Comparison of ENCODE assay signal across 1 cellular context in the genomic region with DNA sequence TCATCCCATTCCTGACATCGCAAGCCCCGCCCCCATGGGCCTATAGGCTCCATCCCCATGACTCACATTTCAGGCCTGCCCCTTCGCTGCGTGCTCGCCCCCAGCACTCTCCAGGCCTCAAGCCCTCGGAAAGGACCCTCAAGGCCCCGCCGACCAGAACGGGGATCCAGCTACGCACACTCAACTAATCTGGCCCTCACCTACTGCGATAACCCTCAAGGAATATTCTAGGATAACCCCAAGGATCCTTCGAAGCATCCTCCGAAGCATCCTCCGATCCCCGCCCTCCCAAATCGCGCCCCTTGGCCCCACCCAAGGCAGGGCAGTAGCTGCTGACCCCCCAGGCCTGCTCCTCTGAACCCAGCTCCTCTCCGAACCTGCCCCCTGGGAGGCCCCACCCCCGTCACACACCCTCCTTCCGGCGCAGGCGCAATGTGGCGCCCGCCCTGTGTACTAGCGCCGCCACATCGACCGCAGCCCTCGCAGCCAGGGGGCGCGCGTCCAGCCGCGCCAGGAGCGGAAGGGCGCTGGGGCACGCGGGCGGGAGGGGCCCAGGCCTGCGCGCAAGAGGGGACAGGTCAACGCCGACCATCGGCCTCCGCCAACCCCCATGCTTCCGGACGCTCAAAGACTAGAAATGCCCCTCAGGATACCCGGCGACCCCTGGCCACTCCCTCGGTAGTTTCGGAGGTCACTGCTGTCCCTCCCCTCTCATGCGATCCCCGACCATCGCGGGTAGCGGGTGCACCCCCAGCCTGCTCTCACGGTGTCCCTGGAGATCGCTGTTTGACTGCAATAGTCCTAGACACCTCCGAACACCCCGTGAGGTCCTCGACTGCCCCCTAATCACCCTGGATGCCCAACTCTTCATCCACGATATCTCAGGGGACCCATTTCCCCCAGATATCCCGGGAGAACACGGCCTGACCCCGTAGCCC.
TF ChIP-seq lines count a peak whose summit lies in the region.

No MANE protein-coding gene starts in this region.

TF ChIP-seq in HEK293, 187 proteins besides CTCF, POLR2A, EP300 and RAD21 (continued from another document and continues in another):
- TF ChIP-seq, protein P1, sequence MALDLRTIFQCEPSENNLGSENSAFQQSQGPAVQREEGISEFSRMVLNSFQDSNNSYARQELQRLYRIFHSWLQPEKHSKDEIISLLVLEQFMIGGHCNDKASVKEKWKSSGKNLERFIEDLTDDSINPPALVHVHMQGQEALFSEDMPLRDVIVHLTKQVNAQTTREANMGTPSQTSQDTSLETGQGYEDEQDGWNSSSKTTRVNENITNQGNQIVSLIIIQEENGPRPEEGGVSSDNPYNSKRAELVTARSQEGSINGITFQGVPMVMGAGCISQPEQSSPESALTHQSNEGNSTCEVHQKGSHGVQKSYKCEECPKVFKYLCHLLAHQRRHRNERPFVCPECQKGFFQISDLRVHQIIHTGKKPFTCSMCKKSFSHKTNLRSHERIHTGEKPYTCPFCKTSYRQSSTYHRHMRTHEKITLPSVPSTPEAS (tag by site-specific recombination; IDR thresholded peaks at IDR 0.05): no peak
- TF ChIP-seq BCL11A (tag by site-specific recombination; IDR thresholded peaks at IDR 0.05; ENCODE audit: low read depth): peak; percentile 76
- TF ChIP-seq ZNF114 (tag by site-specific recombination; IDR thresholded peaks at IDR 0.05): no peak
- TF ChIP-seq, protein P2, sequence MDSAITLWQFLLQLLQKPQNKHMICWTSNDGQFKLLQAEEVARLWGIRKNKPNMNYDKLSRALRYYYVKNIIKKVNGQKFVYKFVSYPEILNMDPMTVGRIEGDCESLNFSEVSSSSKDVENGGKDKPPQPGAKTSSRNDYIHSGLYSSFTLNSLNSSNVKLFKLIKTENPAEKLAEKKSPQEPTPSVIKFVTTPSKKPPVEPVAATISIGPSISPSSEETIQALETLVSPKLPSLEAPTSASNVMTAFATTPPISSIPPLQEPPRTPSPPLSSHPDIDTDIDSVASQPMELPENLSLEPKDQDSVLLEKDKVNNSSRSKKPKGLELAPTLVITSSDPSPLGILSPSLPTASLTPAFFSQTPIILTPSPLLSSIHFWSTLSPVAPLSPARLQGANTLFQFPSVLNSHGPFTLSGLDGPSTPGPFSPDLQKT (IDR thresholded peaks at IDR 0.05; ENCODE audit: borderline replicate concordance, low read depth, low read length): no peak
- TF ChIP-seq ZNF221 (tag by site-specific recombination; IDR thresholded peaks at IDR 0.05; ENCODE audit: borderline replicate concordance): no peak
- peak; percentile 66; the same call in 1 of the 2 replicates for TF ChIP-seq ZNF324 (tag by site-specific recombination; IDR thresholded peaks at IDR 0.05)
- TF ChIP-seq ZNF596 (tag by site-specific recombination; IDR thresholded peaks at IDR 0.05): no peak
- TF ChIP-seq GLI4 (tag by site-specific recombination; IDR thresholded peaks at IDR 0.05): no peak
- TF ChIP-seq, protein P3, sequence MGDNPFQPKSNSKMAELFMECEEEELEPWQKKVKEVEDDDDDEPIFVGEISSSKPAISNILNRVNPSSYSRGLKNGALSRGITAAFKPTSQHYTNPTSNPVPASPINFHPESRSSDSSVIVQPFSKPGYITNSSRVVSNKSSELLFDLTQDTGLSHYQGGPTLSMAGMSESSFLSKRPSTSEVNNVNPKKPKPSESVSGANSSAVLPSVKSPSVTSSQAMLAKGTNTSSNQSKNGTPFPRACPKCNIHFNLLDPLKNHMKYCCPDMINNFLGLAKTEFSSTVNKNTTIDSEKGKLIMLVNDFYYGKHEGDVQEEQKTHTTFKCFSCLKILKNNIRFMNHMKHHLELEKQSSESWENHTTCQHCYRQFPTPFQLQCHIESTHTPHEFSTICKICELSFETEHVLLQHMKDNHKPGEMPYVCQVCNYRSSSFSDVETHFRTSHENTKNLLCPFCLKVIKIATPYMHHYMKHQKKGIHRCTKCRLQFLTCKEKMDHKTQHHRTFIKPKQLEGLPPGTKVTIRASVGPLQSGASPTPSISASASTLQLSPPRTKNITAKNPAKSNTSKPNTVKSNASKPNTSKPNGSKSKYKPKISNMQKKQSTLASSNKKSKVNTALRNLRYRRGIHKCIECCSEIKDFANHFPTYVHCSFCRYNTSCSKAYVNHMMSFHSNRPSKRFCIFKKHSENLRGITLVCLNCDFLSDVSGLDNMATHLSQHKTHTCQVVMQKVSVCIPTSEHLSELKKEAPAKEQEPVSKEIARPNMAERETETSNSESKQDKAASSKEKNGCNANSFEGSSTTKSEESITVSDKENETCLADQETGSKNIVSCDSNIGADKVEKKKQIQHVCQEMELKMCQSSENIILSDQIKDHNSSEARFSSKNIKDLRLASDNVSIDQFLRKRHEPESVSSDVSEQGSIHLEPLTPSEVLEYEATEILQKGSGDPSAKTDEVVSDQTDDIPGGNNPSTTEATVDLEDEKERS (tag by site-specific recombination; IDR thresholded peaks at IDR 0.05): no peak
- TF ChIP-seq KLF7 (tag by site-specific recombination; IDR thresholded peaks at IDR 0.05; ENCODE audit: borderline replicate concordance): peak; percentile 84; the same call in 1 of the 2 replicates
- no peak for TF ChIP-seq RBAK (tag by site-specific recombination; IDR thresholded peaks at IDR 0.05)
- TF ChIP-seq ZNF146 (tag by site-specific recombination; IDR thresholded peaks at IDR 0.05): no peak
- no peak for TF ChIP-seq ZNF416 (tag by site-specific recombination; IDR thresholded peaks at IDR 0.05)
- TF ChIP-seq ZSCAN30 (tag by site-specific recombination; IDR thresholded peaks at IDR 0.05): peak; percentile 25; the same call in 1 of the 2 replicates
- TF ChIP-seq ZNF654 (tag by site-specific recombination; IDR thresholded peaks at IDR 0.05; ENCODE audit: low read depth): no peak
- no peak for TF ChIP-seq PRDM1 (tag by site-specific recombination; IDR thresholded peaks at IDR 0.05)
- TF ChIP-seq ZFP37 (tag by site-specific recombination; IDR thresholded peaks at IDR 0.05): peak; percentile 47; the same call in 1 of the 2 replicates
- no peak for TF ChIP-seq ZNF776 (tag by site-specific recombination; IDR thresholded peaks at IDR 0.05; ENCODE audit: borderline replicate concordance)
- TF ChIP-seq ZNF521 (tag by site-specific recombination; IDR thresholded peaks at IDR 0.05): no peak
- TF ChIP-seq, protein P4, sequence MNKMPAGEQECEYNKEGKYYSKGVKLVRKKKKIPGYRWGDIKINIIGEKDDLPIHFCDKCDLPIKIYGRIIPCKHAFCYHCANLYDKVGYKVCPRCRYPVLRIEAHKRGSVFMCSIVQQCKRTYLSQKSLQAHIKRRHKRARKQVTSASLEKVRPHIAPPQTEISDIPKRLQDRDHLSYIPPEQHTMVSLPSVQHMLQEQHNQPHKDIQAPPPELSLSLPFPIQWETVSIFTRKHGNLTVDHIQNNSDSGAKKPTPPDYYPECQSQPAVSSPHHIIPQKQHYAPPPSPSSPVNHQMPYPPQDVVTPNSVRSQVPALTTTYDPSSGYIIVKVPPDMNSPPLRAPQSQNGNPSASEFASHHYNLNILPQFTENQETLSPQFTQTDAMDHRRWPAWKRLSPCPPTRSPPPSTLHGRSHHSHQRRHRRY (tag by site-specific recombination; IDR thresholded peaks at IDR 0.05): no peak
- TF ChIP-seq ZNF777 (tag by site-specific recombination; IDR thresholded peaks at IDR 0.05; ENCODE audit: borderline replicate concordance): no peak
- TF ChIP-seq, protein P5, sequence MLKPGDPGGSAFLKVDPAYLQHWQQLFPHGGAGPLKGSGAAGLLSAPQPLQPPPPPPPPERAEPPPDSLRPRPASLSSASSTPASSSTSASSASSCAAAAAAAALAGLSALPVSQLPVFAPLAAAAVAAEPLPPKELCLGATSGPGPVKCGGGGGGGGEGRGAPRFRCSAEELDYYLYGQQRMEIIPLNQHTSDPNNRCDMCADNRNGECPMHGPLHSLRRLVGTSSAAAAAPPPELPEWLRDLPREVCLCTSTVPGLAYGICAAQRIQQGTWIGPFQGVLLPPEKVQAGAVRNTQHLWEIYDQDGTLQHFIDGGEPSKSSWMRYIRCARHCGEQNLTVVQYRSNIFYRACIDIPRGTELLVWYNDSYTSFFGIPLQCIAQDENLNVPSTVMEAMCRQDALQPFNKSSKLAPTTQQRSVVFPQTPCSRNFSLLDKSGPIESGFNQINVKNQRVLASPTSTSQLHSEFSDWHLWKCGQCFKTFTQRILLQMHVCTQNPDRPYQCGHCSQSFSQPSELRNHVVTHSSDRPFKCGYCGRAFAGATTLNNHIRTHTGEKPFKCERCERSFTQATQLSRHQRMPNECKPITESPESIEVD (tag by site-specific recombination; IDR thresholded peaks at IDR 0.05): no peak
- TF ChIP-seq ZNF585B (tag by site-specific recombination; IDR thresholded peaks at IDR 0.05): no peak
- TF ChIP-seq YY1 (tag by site-specific recombination; IDR thresholded peaks at IDR 0.05): no peak
- no peak for TF ChIP-seq ZNF140 (tag by site-specific recombination; IDR thresholded peaks at IDR 0.05)
- peak; percentile 58 for TF ChIP-seq SP7 (tag by site-specific recombination; IDR thresholded peaks at IDR 0.05)
- TF ChIP-seq ZNF623 (tag by site-specific recombination; IDR thresholded peaks at IDR 0.05): no peak
- TF ChIP-seq OVOL3 (tag by site-specific recombination; IDR thresholded peaks at IDR 0.05): 0 out of 2 replicates have a peak, but pooled peaks have one; percentile 31
- TF ChIP-seq ZNF830 (tag by site-specific recombination; IDR thresholded peaks at IDR 0.05; ENCODE audit: low read depth): no peak
- TF ChIP-seq ZNF19 (tag by site-specific recombination; IDR thresholded peaks at IDR 0.05; ENCODE audit: low read depth): no peak
- TF ChIP-seq, protein P6, sequence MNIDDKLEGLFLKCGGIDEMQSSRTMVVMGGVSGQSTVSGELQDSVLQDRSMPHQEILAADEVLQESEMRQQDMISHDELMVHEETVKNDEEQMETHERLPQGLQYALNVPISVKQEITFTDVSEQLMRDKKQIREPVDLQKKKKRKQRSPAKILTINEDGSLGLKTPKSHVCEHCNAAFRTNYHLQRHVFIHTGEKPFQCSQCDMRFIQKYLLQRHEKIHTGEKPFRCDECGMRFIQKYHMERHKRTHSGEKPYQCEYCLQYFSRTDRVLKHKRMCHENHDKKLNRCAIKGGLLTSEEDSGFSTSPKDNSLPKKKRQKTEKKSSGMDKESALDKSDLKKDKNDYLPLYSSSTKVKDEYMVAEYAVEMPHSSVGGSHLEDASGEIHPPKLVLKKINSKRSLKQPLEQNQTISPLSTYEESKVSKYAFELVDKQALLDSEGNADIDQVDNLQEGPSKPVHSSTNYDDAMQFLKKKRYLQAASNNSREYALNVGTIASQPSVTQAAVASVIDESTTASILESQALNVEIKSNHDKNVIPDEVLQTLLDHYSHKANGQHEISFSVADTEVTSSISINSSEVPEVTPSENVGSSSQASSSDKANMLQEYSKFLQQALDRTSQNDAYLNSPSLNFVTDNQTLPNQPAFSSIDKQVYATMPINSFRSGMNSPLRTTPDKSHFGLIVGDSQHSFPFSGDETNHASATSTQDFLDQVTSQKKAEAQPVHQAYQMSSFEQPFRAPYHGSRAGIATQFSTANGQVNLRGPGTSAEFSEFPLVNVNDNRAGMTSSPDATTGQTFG (tag by site-specific recombination; IDR thresholded peaks at IDR 0.05; ENCODE audit: borderline replicate concordance): no peak
- TF ChIP-seq, protein P7, sequence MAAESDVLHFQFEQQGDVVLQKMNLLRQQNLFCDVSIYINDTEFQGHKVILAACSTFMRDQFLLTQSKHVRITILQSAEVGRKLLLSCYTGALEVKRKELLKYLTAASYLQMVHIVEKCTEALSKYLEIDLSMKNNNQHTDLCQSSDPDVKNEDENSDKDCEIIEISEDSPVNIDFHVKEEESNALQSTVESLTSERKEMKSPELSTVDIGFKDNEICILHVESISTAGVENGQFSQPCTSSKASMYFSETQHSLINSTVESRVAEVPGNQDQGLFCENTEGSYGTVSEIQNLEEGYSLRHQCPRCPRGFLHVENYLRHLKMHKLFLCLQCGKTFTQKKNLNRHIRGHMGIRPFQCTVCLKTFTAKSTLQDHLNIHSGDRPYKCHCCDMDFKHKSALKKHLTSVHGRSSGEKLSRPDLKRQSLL (tag by site-specific recombination; IDR thresholded peaks at IDR 0.05): no peak
- TF ChIP-seq ZNF530 (tag by site-specific recombination; IDR thresholded peaks at IDR 0.05; ENCODE audit: low read depth): no peak
- TF ChIP-seq ZNF211 (tag by site-specific recombination; IDR thresholded peaks at IDR 0.05; ENCODE audit: low read depth): no peak
- TF ChIP-seq ZNF423 (tag by site-specific recombination; IDR thresholded peaks at IDR 0.05): peak; percentile 30; the same call in 1 of the 2 replicates
- TF ChIP-seq ZNF133 (tag by site-specific recombination; IDR thresholded peaks at IDR 0.05): no peak
- TF ChIP-seq, protein P8, sequence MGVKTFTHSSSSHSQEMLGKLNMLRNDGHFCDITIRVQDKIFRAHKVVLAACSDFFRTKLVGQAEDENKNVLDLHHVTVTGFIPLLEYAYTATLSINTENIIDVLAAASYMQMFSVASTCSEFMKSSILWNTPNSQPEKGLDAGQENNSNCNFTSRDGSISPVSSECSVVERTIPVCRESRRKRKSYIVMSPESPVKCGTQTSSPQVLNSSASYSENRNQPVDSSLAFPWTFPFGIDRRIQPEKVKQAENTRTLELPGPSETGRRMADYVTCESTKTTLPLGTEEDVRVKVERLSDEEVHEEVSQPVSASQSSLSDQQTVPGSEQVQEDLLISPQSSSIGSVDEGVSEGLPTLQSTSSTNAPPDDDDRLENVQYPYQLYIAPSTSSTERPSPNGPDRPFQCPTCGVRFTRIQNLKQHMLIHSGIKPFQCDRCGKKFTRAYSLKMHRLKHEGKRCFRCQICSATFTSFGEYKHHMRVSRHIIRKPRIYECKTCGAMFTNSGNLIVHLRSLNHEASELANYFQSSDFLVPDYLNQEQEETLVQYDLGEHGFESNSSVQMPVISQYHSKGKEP (tag by site-specific recombination; IDR thresholded peaks at IDR 0.05): no peak
- no peak for TF ChIP-seq ZBTB21 (tag by site-specific recombination; IDR thresholded peaks at IDR 0.05)
- TF ChIP-seq, protein P9, sequence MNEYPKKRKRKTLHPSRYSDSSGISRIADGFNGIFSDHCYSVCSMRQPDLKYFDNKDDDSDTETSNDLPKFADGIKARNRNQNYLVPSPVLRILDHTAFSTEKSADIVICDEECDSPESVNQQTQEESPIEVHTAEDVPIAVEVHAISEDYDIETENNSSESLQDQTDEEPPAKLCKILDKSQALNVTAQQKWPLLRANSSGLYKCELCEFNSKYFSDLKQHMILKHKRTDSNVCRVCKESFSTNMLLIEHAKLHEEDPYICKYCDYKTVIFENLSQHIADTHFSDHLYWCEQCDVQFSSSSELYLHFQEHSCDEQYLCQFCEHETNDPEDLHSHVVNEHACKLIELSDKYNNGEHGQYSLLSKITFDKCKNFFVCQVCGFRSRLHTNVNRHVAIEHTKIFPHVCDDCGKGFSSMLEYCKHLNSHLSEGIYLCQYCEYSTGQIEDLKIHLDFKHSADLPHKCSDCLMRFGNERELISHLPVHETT (tag by site-specific recombination; IDR thresholded peaks at IDR 0.05): no peak
- no peak for TF ChIP-seq ZNF175 (tag by site-specific recombination; IDR thresholded peaks at IDR 0.05)
- no peak for TF ChIP-seq ZNF791 (tag by site-specific recombination; IDR thresholded peaks at IDR 0.05)
- peak; percentile 51; the same call in 1 of the 2 replicates for TF ChIP-seq ZFP69B (tag by site-specific recombination; IDR thresholded peaks at IDR 0.05)
- TF ChIP-seq ZNF560 (tag by site-specific recombination; IDR thresholded peaks at IDR 0.05; ENCODE audit: borderline replicate concordance): no peak
- no peak for TF ChIP-seq ZNF184 (tag by site-specific recombination; IDR thresholded peaks at IDR 0.05)
- no peak for TF ChIP-seq ZNF677 (tag by site-specific recombination; IDR thresholded peaks at IDR 0.05)
- TF ChIP-seq ZNF660 (tag by site-specific recombination; IDR thresholded peaks at IDR 0.05): no peak
